20 cellular contexts compared by ENCODE assay signal in the genomic region with DNA sequence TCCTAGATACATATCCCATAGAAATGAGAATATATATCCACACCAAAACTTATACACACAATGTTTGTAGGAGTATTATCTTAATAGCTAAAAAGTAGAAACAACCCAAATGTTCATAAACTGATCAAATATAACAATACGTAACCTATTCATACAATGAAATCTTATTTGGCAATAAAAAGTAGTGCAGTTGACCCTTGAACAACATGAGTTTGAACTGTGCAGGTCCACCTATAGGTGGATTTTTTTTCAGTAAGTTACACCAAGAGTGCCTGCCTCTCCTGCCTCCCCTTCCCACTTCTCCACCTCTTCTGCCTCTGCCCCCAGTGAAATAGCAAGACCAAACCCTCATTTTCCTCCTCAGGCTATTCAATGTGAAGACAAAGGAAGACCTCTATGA.
"Had no signal": no experiment of that assay in that cellular context is flagged by ENCODE, and none has a peak within 500 bp of the region (broad histone marks: within the 10 kb centered on the region; RNA-seq: fewer than 3 reads in every experiment).

No MANE protein-coding gene starts in this region.

- H3K9me3 ChIP-seq: MG63, SK-N-SH had no signal

- H3K4me3 ChIP-seq: MG63 had no signal

- DNase-seq: IMR-90, Karpas-422, KG1, MG63, NCI-H1092 treated with DMSO at 0.1 percent for 48 hours, NCI-H1436, NCI-H187, NCI-H2029, NCI-H2081 treated with DMSO at 0.1 percent for 48 hours, NCI-H2171, NCI-H226, NCI-H446, NCI-H510A, NCI-H524 treated with DMSO at 0.1 percent for 48 hours, NCI-H69, NCI-H774, SHP77, SK-N-SH had no signal

- FAIRE-seq: RCC 7860 had no signal

- H3K27ac ChIP-seq: RWPE1 had no signal

- H3K27me3 ChIP-seq: MG63 had no signal
